Comparison of ENCODE assay signal across 8 cellular contexts in genomic region chr15:42548258-42549051, GRCh38. TPM values are rescaled to one million over a fixed set of nuclear protein-coding genes. Genes with fewer than 3 reads are reported as not detected.
DNase-seq lines count a peak whose midpoint lies in the region; ATAC-seq and TF ChIP-seq lines count a peak whose summit lies in the region.

TSS of gene HAUS2 (plus strand) at chr15:42548838. CDS start at chr15:42548873, 35 bp downstream.
TSS of gene LRRC57 (minus strand) at chr15:42548793. CDS start at chr15:42548434, 359 bp downstream.

- H3K4me1 ChIP-seq in PC-9 (replicated peaks; ENCODE audit: insufficient read depth): peaks cover 15% of the 10 kb centered on the region
- H3K4me1 ChIP-seq in esophagus muscularis mucosa: peaks cover 24 to 40% (median 40%) of the 10 kb centered on the region in 4 donors
- H3K4me1 ChIP-seq in muscle layer of duodenum (ENCODE audit: control insufficient read depth in 1 of 2, insufficient read depth in 2 of 2, low read length in 2 of 2): peaks cover 5 to 23% of the 10 kb centered on the region in 2 donors

- H3K9me3 ChIP-seq in PC-9 (ENCODE audit: insufficient read depth, low read depth) (no peaks in the 10 kb centered on the region), esophagus muscularis mucosa (no peaks in the 10 kb centered on the region), muscle layer of duodenum (ENCODE audit: control insufficient read depth in 1 of 2, low read length in 2 of 2) (no peaks in the 10 kb centered on the region)

- no peaks in the 10 kb centered on the region for H3K27me3 Mint-ChIP-seq in activated T-cell treated with anti-CD3 and anti-CD28 coated beads, Interleukin-2, amount 50 U/mL, for 4 hours (ENCODE audit: low read depth)

- peak; percentile 69 for ATAC-seq in GM21447 (IDR thresholded peaks at IDR 0.05; ENCODE audit: unreplicated experiment)
- ATAC-seq in activated T-cell treated with anti-CD3 and anti-CD28 coated beads, Interleukin-2, amount 50 U/mL, for 4 hours: peak; percentile 94

- H3K36me3 ChIP-seq in PC-9 (ENCODE audit: low read depth) (no peaks in the 10 kb centered on the region), esophagus muscularis mucosa (peaks cover 7 to 26% (median 18%) of the 10 kb centered on the region in 4 donors), muscle layer of duodenum (ENCODE audit: control insufficient read depth in 1 of 2, insufficient read depth in 2 of 2, low read length in 2 of 2) (peaks cover 5 to 20% of the 10 kb centered on the region in 2 donors)

- no peaks in the 10 kb centered on the region for H4K20me1 ChIP-seq in PC-9 (ENCODE audit: insufficient read depth)

- DNase-seq in D341Med (ENCODE audit: low spot score): peak; percentile 97
- peak; percentile 84 for DNase-seq in HuH-7 (ENCODE audit: low spot score)
- peak; percentile 65 to 86 for DNase-seq in PC-9
- peak; percentile 87 for DNase-seq in activated T-cell treated with anti-CD3 and anti-CD28 coated beads, Interleukin-2, amount 50 U/mL, for 4 hours
- DNase-seq in esophagus muscularis mucosa (ENCODE audit: extremely low spot score): peak; percentile 95
- peak; percentile 77 for DNase-seq in stimulated activated CD8-positive, alpha-beta memory T cell treated with anti-CD3 and anti-CD28 coated beads, Interleukin-7, amount 100 ng/mL, for 24 hours (ENCODE audit: low read depth)

- BruUV-seq in PC-9 (replicated peaks; lab: Mats Ljungman, UMichigan): TSS peak; percentile 65

- CTCF ChIA-PET in PC-9 (lab: Charles Lee): interaction anchor here (0.6 kb wide), 1 partner anchor 84 kb away, joined by 5 read pairs; no protein-coding TSS in a partner anchor

- H3K4me2 ChIP-seq in PC-9: peak within 1 kb of the TSS; percentile 86

- peak within 1 kb of the TSS; percentile 40 for H3K27ac ChIP-seq in PC-9
- peak within 1 kb of the TSS; percentile 90 to 95 (median 92) for H3K27ac ChIP-seq in esophagus muscularis mucosa (replicated peaks in 1 of 4)
- peak within 1 kb of the TSS; percentile 94 for H3K27ac ChIP-seq in muscle layer of duodenum (ENCODE audit: low read length)

- H3K27me3 ChIP-seq in PC-9 (ENCODE audit: insufficient read depth, low read depth) (no peaks in the 10 kb centered on the region), esophagus muscularis mucosa (no peaks in the 10 kb centered on the region), muscle layer of duodenum (ENCODE audit: low read depth, low read length) (no peaks in the 10 kb centered on the region)

- H3K4me3 ChIP-seq in PC-9: peak within 1 kb of the TSS; percentile 87
- peak within 1 kb of the TSS; percentile 80 to 93 (median 83) for H3K4me3 ChIP-seq in esophagus muscularis mucosa
- peak within 1 kb of the TSS; percentile 97 to 98 for H3K4me3 ChIP-seq in muscle layer of duodenum (ENCODE audit: low read depth in 1 of 2, low read length in 2 of 2)

- peaks cover 50% of the 10 kb centered on the region for H3K4me1 Mint-ChIP-seq in activated T-cell treated with anti-CD3 and anti-CD28 coated beads, Interleukin-2, amount 50 U/mL, for 4 hours (ENCODE audit: low read depth)

- TF ChIP-seq EP300 in esophagus muscularis mucosa (IDR thresholded peaks at IDR 0.05): no peak

- WGBS in esophagus muscularis mucosa: 1% methylated on average over 24 of the region's 71 CpGs

- POLR2A ChIA-PET in PC-9 (lab: Charles Lee; ENCODE audit: unreplicated experiment): interaction anchor here (0.6 to 0.7 kb wide), 3 partner anchors 159 to 644 kb away, joined by 3 to 4 read pairs (median 4); no protein-coding TSS in a partner anchor

- H3K79me2 ChIP-seq in PC-9 (ENCODE audit: low read depth): peaks cover 23% of the 10 kb centered on the region

- H2AFZ ChIP-seq in PC-9: peak within 1 kb of the TSS; percentile 97

- H3K36me3 Mint-ChIP-seq in activated T-cell treated with anti-CD3 and anti-CD28 coated beads, Interleukin-2, amount 50 U/mL, for 4 hours (ENCODE audit: insufficient read depth): peaks cover 6% of the 10 kb centered on the region

- H3K4me3 Mint-ChIP-seq in activated T-cell treated with anti-CD3 and anti-CD28 coated beads, Interleukin-2, amount 50 U/mL, for 4 hours: peak within 1 kb of the TSS; percentile 95

- H3F3A ChIP-seq in PC-9 (ENCODE audit: insufficient read depth, low read depth): no peaks in the 10 kb centered on the region

- no peak for TF ChIP-seq CTCF in PC-9 (conservative IDR thresholded peaks at IDR 0.05)
- peak in 1 of 3 experiments; percentile 6 for TF ChIP-seq CTCF in esophagus muscularis mucosa (IDR thresholded peaks at IDR 0.05)

- H3K9me3 Mint-ChIP-seq in activated T-cell treated with anti-CD3 and anti-CD28 coated beads, Interleukin-2, amount 50 U/mL, for 4 hours: no peaks in the 10 kb centered on the region

- no peaks in the 10 kb centered on the region for H3K9me2 ChIP-seq in PC-9 (ENCODE audit: insufficient read depth)

- intact Hi-C loops in PC-9 (cut with micrococcal nuclease; ENCODE audit: unreplicated experiment): loop anchor here (2.0 kb wide), 3 partner anchors 58 to 378 kb away; partner anchors contain the start of gene ZNF106
- intact Hi-C loops in esophagus muscularis mucosa (cut with DNase I): loop anchor here (5.0 kb wide), 1 partner anchor 104 kb away; no protein-coding TSS in a partner anchor

- peak; percentile 69 for TF ChIP-seq POLR2A in esophagus muscularis mucosa (IDR thresholded peaks at IDR 0.05; ENCODE audit: low read depth)

RNA-seq across cellular contexts. Expression of gene HAUS2, which starts in this region (rescaled TPM):
- 17.7 and 23.7 TPM in 2 replicates for total RNA-seq in PC-9 (2021)
- total RNA-seq in activated T-cell treated with anti-CD3 and anti-CD28 coated beads, Interleukin-2, amount 50 U/mL, for 4 hours: 10 to 100 TPM; 41.6 to 48.8 (median 44.4) TPM
- total RNA-seq in esophagus muscularis mucosa: 10 to 100 TPM; 13.2 to 28.2 (median 16.0) TPM

RNA-seq across cellular contexts. Expression of gene LRRC57, which starts in this region (rescaled TPM):
- total RNA-seq in PC-9 (2021) (22.7 and 23.0 TPM in 2 replicates), esophagus muscularis mucosa (10 to 100 TPM; 12.8 to 20.1 (median 17.3) TPM)
- total RNA-seq in activated T-cell treated with anti-CD3 and anti-CD28 coated beads, Interleukin-2, amount 50 U/mL, for 4 hours: 10 to 100 TPM; 13.6 to 17.0 (median 15.8) TPM

Comparison
In these comparisons a context has a peak if more than half of its experiments do, and no peak if none do; other contexts are left out.
1. Peak in every context shown above with its lines: DNase-seq, ATAC-seq, H3K4me3 ChIP-seq and H3K27ac ChIP-seq.
2. H3K27ac ChIP-seq: peak in every context shown above with its lines; median percentile 94 in muscle layer of duodenum; 92 in esophagus muscularis mucosa; 40 in PC-9.